ENCODE assay signal across 18 cellular contexts in the genomic region with DNA sequence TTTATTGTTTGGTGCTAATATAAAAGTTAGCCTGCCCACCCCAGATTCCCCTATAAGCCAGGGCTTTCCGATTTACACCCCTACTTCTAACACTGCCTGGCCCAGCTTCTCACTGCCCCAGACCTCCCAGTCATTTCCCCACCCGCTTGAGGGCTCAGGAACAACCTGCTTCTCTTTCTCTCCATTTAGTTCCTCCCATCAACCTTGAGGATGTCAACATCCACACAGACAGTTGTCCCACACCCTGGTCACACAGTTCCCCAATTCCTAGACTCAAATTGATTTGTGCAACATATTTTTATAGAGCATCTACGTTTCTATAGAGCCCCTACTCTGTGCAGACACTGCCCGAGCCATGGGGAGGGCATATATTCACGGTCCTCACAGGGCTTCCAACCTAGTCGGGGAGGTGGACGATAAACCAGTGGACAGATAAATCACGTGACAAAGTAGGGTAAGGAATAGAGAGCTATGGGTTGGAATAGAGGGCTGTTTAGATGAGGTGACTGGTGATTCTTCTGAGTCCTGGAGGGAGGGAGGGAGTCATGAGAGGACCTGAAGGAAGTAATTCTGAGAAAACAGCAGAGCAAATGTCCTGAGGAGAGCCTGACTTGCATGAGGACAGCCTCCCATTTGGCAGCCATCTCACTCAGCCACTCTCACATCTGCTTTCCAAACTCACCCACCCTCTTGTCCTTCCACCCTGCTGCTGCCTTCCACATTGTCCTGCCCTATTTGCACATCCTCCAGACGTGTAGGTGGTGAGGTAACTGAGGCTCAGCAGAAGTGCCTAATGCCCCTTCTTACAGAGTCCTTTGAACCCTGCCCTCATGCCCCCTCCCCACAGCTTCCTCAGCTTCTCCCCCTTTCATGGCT. TPM values are rescaled to one million over a fixed set of nuclear protein-coding genes. Genes with fewer than 3 reads are reported as not detected.
DNase-seq lines count a peak whose midpoint lies in the region; ATAC-seq, FAIRE-seq and TF ChIP-seq lines count a peak whose summit lies in the region.
"Had no signal": no experiment of that assay in that cellular context is flagged by ENCODE, and none has a peak within 500 bp of the region (broad histone marks: within the 10 kb centered on the region; RNA-seq: fewer than 3 reads in every experiment).

No MANE protein-coding gene starts in this region.

- H2BK5ac ChIP-seq in H1 (ENCODE audit: low read depth, low read length) = no peak overlapping the region

- H3K4ac ChIP-seq in H1 (replicated peaks; ENCODE audit: insufficient read length, low read depth, low read length) = no peak overlapping the region

- TF ChIP-seq RAD21 in HepG2 (CRISPR knock-in tag; IDR thresholded peaks at IDR 0.05) (no peak), H1 (IDR thresholded peaks at IDR 0.05 in 1 of 2, conservative IDR thresholded peaks at IDR 0.05 in 1 of 2; ENCODE audit: low read depth in 2 of 2, low read length in 2 of 2) (no peak)

- CTCF ChIA-PET in HepG2 (lab: Yijun Ruan, JAX; ENCODE audit: low intra/inter-chr PET ratio, low total read pairs) = no interaction called here
- CTCF ChIA-PET in H1 (lab: Charles Lee; ENCODE audit: partially characterized antibody) = interaction anchor here (0.6 to 6.6 kb wide), 8 partner anchors 9 to 326 kb away, joined by 3 to 133 read pairs (median 12); no protein-coding TSS in a partner anchor

- H3K4me2 ChIP-seq in HepG2 (ENCODE audit: low read depth, low read length) (no peak overlapping the region), H1 (ENCODE audit: insufficient read depth in 1 of 2, low read depth in 2 of 2, low read length in 2 of 2) (no peak overlapping the region)
- H3K4me2 ChIP-seq: SK-N-SH had no signal

- TF ChIP-seq EP300 in HepG2 (IDR thresholded peaks at IDR 0.05; ENCODE audit: low read depth in 2 of 2, low read length in 2 of 2) = no peak
- TF ChIP-seq EP300 in HepG2 (CRISPR knock-in tag; IDR thresholded peaks at IDR 0.05; ENCODE audit: borderline replicate concordance) = no peak
- TF ChIP-seq EP300 in H1 (IDR thresholded peaks at IDR 0.05; ENCODE audit: borderline replicate concordance in 1 of 2, low read depth in 2 of 2, low read length in 2 of 2) = no peak

- H4K8ac ChIP-seq in H1 (ENCODE audit: extremely low read depth, insufficient read depth, low read length) = no peak overlapping the region

- H3K27ac ChIP-seq in HepG2 (ENCODE audit: extremely low read length, insufficient read depth, low read length) (no peak overlapping the region), right lobe of liver (no peak overlapping the region), H1 (ENCODE audit: low read depth, low read length) (no peak overlapping the region), heart left ventricle (no peak overlapping the region)

- H3K9ac ChIP-seq in HepG2 (ENCODE audit: insufficient read depth, low read depth, low read length) = no peak overlapping the region
- H3K9ac ChIP-seq in H1 (replicated peaks in 1 of 4; ENCODE audit: extremely low read depth in 1 of 4, low read depth in 3 of 4, low read length in 3 of 4) = no peak overlapping the region
- H3K9ac ChIP-seq: SK-N-SH had no signal

- H4K5ac ChIP-seq in H1 (ENCODE audit: insufficient read length, low read depth, low read length) = peak overlapping the region; percentile 18

- H2AK5ac ChIP-seq in H1 (ENCODE audit: low read depth, low read length) = no peak overlapping the region

- H3K27me3 ChIP-seq in HepG2 (ENCODE audit: control insufficient read depth in 1 of 2, insufficient read depth in 2 of 2, low read length in 2 of 2) = 0 out of 5 replicates have a peak, but pooled peaks cover 0 to 4% of the 10 kb centered on the region in 2 experiments
- H3K27me3 ChIP-seq in right lobe of liver = no peaks in the 10 kb centered on the region
- no peaks in the 10 kb centered on the region for H3K27me3 ChIP-seq in H1 (replicated peaks in 1 of 4; ENCODE audit: control insufficient read depth in 3 of 4, extremely low read depth in 1 of 4, insufficient read depth in 3 of 4, low read length in 3 of 4)
- H3K27me3 ChIP-seq in heart left ventricle = no peaks in the 10 kb centered on the region

- POLR2A ChIA-PET in HepG2 (lab: Yijun Ruan, JAX) (no interaction called here), H1 (lab: Charles Lee; ENCODE audit: partially characterized antibody) (interaction anchor here (0.9 kb wide), 1 partner anchor 43 kb away, joined by 3 read pairs; no protein-coding TSS in a partner anchor)

- TF ChIP-seq CTCF in HepG2 (CRISPR knock-in tag; IDR thresholded peaks at IDR 0.05) (no peak), right lobe of liver (IDR thresholded peaks at IDR 0.05) (no peak), H1 (IDR thresholded peaks at IDR 0.05; ENCODE audit: control extremely low read depth in 1 of 3, insufficient read depth in 1 of 3, low read depth in 1 of 3, low read length in 3 of 3) (no peak), heart left ventricle (IDR thresholded peaks at IDR 0.05) (no peak)

- H2AFZ ChIP-seq in HepG2 (ENCODE audit: low read length) (no peak overlapping the region), H1 (ENCODE audit: low read length) (no peak overlapping the region)

- no peaks in the 10 kb centered on the region for H3K79me1 ChIP-seq in H1 (ENCODE audit: low read depth, low read length)

- BruUV-seq in HepG2 (replicated peaks; lab: Mats Ljungman, UMichigan) = no TSS peak

- H3K4me1 ChIP-seq in HepG2 (ENCODE audit: insufficient read depth, low read length) = peaks cover 18% of the 10 kb centered on the region
- no peaks in the 10 kb centered on the region for H3K4me1 ChIP-seq in right lobe of liver
- peaks cover 0 to 3% (median 0%) of the 10 kb centered on the region in 4 experiments; a peak in 3 of 7 replicates for H3K4me1 ChIP-seq in H1 (replicated peaks in 1 of 4; ENCODE audit: control insufficient read depth in 3 of 4, insufficient read depth in 4 of 4, low read length in 3 of 4)
- peaks cover 7 to 41% (median 25%) of the 10 kb centered on the region in 12 donors for H3K4me1 ChIP-seq in heart left ventricle

- no peak overlapping the region for H3K4me3 ChIP-seq in HepG2 (replicated peaks in 1 of 3; ENCODE audit: insufficient read depth in 1 of 3, low read depth in 2 of 3, low read length in 3 of 3)
- no peak overlapping the region for H3K4me3 ChIP-seq in right lobe of liver
- no peak overlapping the region for H3K4me3 ChIP-seq in H1 (ENCODE audit: extremely low read depth in 1 of 4, insufficient read depth in 2 of 4, low read depth in 3 of 4, low read length in 4 of 4)
- no peak overlapping the region for H3K4me3 ChIP-seq in heart left ventricle

- no peaks in the 10 kb centered on the region for H3K9me3 ChIP-seq in HepG2 (ENCODE audit: low read length)
- no peaks in the 10 kb centered on the region for H3K9me3 ChIP-seq in right lobe of liver
- no peaks in the 10 kb centered on the region for H3K9me3 ChIP-seq in H1 (ENCODE audit: insufficient read depth in 2 of 2, low read depth in 1 of 2, low read length in 1 of 2)
- peaks cover 0 to 1% (median 0%) of the 10 kb centered on the region in 12 donors for H3K9me3 ChIP-seq in heart left ventricle
- H3K9me3 ChIP-seq: SK-N-SH had no signal

- H3K36me3 ChIP-seq in HepG2 (replicated peaks in 1 of 2; ENCODE audit: control insufficient read depth in 1 of 2, insufficient read depth in 2 of 2, low read length in 2 of 2) = no peaks in the 10 kb centered on the region
- H3K36me3 ChIP-seq in right lobe of liver = no peaks in the 10 kb centered on the region
- no peaks in the 10 kb centered on the region for H3K36me3 ChIP-seq in H1 (ENCODE audit: control insufficient read depth in 2 of 4, insufficient read depth in 4 of 4, low read length in 3 of 4)
- H3K36me3 ChIP-seq in heart left ventricle = no peaks in the 10 kb centered on the region

- H2BK12ac ChIP-seq in H1 (ENCODE audit: low read depth, low read length) = no peak overlapping the region

- TF ChIP-seq POLR2A in HepG2 (IDR thresholded peaks at IDR 0.05; ENCODE audit: insufficient read depth in 1 of 2, low read depth in 2 of 2, low read length in 2 of 2) = no peak
- TF ChIP-seq POLR2A in right lobe of liver (IDR thresholded peaks at IDR 0.05) = no peak
- TF ChIP-seq POLR2A in H1 (IDR thresholded peaks at IDR 0.05; ENCODE audit: control extremely low read depth in 1 of 2, low read depth in 2 of 2, low read length in 2 of 2) = no peak
- no peak for TF ChIP-seq POLR2A in heart left ventricle (IDR thresholded peaks at IDR 0.05)

- no peak overlapping the region for H3K56ac ChIP-seq in H1 (replicated peaks; ENCODE audit: insufficient read length, low read depth, low read length)

- no peak overlapping the region for H2BK15ac ChIP-seq in H1 (ENCODE audit: low read length)

- intact Hi-C loops in HepG2 (cut with micrococcal nuclease; ENCODE audit: unreplicated experiment) = no loop called here
- intact Hi-C loops in right lobe of liver (cut with DNase I) = no loop called here
- intact Hi-C loops in heart left ventricle (cut with DNase I) = no loop called here

- no peak for FAIRE-seq in HepG2 (lab: Jason Lieb, UNC)
- FAIRE-seq in H1 (lab: Jason Lieb, UNC) = no peak
- FAIRE-seq in GM19239 (lab: Jason Lieb, UNC) = no peak

- H3K18ac ChIP-seq in H1 (ENCODE audit: extremely low read depth, low read length) = no peak overlapping the region

- H3K14ac ChIP-seq in H1 (ENCODE audit: insufficient read length) = no peak overlapping the region

- in situ Hi-C loops in HepG2 (cut with HindIII; ENCODE audit: extremely low pct_ligation_motif_present, low pct_unique_long_range_greater_than_20kb) = no loop called here

- no peak overlapping the region for H3K23ac ChIP-seq in H1 (ENCODE audit: insufficient read length)

- DNase-seq in HepG2 (ENCODE audit: low spot score) = no peak
- DNase-seq in right lobe of liver = no peak
- peak; percentile 78 for DNase-seq in NOMO-1 treated with dmso at 0.1 percent for 144 hours (lab: John Stamatoyannopoulos, UW; ENCODE audit: unreplicated experiment)
- no peak for DNase-seq in H1 (ENCODE audit: low read depth in 1 of 2, low spot score in 2 of 2)
- no peak for DNase-seq in anterior cingulate cortex (lab: John Stamatoyannopoulos, UW)
- DNase-seq in GM19239 (ENCODE audit: insufficient read length, low spot score) = no peak
- no peak for DNase-seq in heart left ventricle
- DNase-seq: 8988T, C1 segment of cervical spinal cord, COR-L47, H9, NCI-H1048, NCI-H146, NCI-H345, NCI-H526 treated with DMSO at 0.1 percent for 48 hours, SK-N-SH, T-helper 2 cell had no signal

- H4K20me1 ChIP-seq in HepG2 (ENCODE audit: insufficient read depth, low read length) = no peaks in the 10 kb centered on the region
- no peaks in the 10 kb centered on the region for H4K20me1 ChIP-seq in H1 (replicated peaks in 1 of 2; ENCODE audit: control insufficient read depth in 1 of 2, insufficient read depth in 2 of 2, low read length in 2 of 2)

- no peaks in the 10 kb centered on the region for H3K23me2 ChIP-seq in H1 (ENCODE audit: low read depth, low read length)

- H2BK120ac ChIP-seq in H1 (replicated peaks; ENCODE audit: low read depth, low read length) = no peak overlapping the region

- H2BK20ac ChIP-seq in H1 (ENCODE audit: low read length) = no peak overlapping the region

- no peak overlapping the region for H4K91ac ChIP-seq in H1 (replicated peaks; ENCODE audit: insufficient read length, low read length)

- ATAC-seq in HepG2 (no peak), right lobe of liver (no peak), HG03095 (IDR thresholded peaks at IDR 0.05; ENCODE audit: unreplicated experiment) (no peak), heart left ventricle (no peak)

- WGBS in HepG2 (ENCODE audit: low lambda C conversion rate) = 34% methylated on average over 8 of the region's 9 CpGs
- 64% methylated on average over 8 of the region's 9 CpGs for WGBS in right lobe of liver (ENCODE audit: insufficient coverage, low coverage, low lambda C conversion rate, missing lambda C conversion rate)
- WGBS in H1 (ENCODE audit: extremely low coverage in 1 of 2, insufficient coverage in 1 of 2, insufficient read length in 1 of 2, insufficient replicate concordance in 2 of 2, low coverage in 1 of 2, low lambda C conversion rate in 2 of 2, missing lambda C conversion rate in 1 of 2), 2 experiments = 79% methylated on average over 9 of the region's 9 CpGs; no CpG with 5 or more reads in 1 of the 2 experiments
- 71 to 89% (median 82%) methylated on average over 9 of the region's 9 CpGs for WGBS in heart left ventricle, 4 donors

- H3K79me2 ChIP-seq in HepG2 (ENCODE audit: insufficient read depth, low read length) = no peaks in the 10 kb centered on the region
- no peaks in the 10 kb centered on the region for H3K79me2 ChIP-seq in H1 (ENCODE audit: control insufficient read depth in 1 of 2, insufficient read depth in 2 of 2, low read length in 2 of 2)

RNA-seq across cellular contexts. Expression of gene GABRR2, which starts 6.3 kb away (rescaled TPM):
- not detected in 2 replicates for total RNA-seq in HepG2 (2016; rRNA removed; fragmentation: Illumina TruSeq; extraction: Trizol)
- total RNA-seq in HepG2 (2016; cell fraction: cytosol; rRNA removed; fragmentation: Illumina TruSeq; extraction: Trizol; ENCODE audit: low read depth) = not detected in 2 replicates
- not detected in 2 replicates for total RNA-seq in HepG2 (2016; cell fraction: insoluble cytoplasmic fraction; rRNA removed; fragmentation: Illumina TruSeq; extraction: Trizol)
- total RNA-seq in HepG2 (2016; cell fraction: membrane; rRNA removed; fragmentation: Illumina TruSeq; extraction: Trizol) = not detected in 2 replicates
- total RNA-seq in HepG2 (2016; cell fraction: nucleus; rRNA removed; fragmentation: Illumina TruSeq; extraction: Trizol) = not detected in 2 replicates
- 0.13 and 0.24 TPM in 2 replicates for polyA plus RNA-seq in HepG2 (2011; rRNA removed)
- 0.04 TPM in 1 of 2 replicates, not detected in the other for polyA plus RNA-seq in HepG2 (2011; cell fraction: cytosol; rRNA removed)
- 0.80 and 0.81 TPM in 2 replicates for polyA plus RNA-seq in HepG2 (2011; cell fraction: nucleus; rRNA removed)
- 0.20 TPM in 1 of 2 replicates, not detected in the other for polyA plus RNA-seq in HepG2 (2012)
- polyA plus RNA-seq in HepG2 (2016; cell fraction: cytosol; fragmentation: Illumina TruSeq; extraction: Trizol; ENCODE audit: low read depth) = not detected in 2 replicates
- not detected in 2 replicates for polyA plus RNA-seq in HepG2 (2016; cell fraction: insoluble cytoplasmic fraction; fragmentation: Illumina TruSeq; extraction: Trizol; ENCODE audit: low read depth)
- not detected in 2 replicates for polyA plus RNA-seq in HepG2 (2016; cell fraction: membrane; fragmentation: Illumina TruSeq; extraction: Trizol; ENCODE audit: low read depth)
- not detected in 2 replicates for polyA plus RNA-seq in HepG2 (2016; cell fraction: nucleus; fragmentation: Illumina TruSeq; extraction: Trizol; ENCODE audit: insufficient read depth, low read depth)
- 0.56 TPM in 1 of 2 replicates, not detected in the other for polyA minus RNA-seq in HepG2 (2011; rRNA and poly(A)+ RNA removed; ENCODE audit: low replicate concordance)
- not detected in 2 replicates for polyA minus RNA-seq in HepG2 (2011; cell fraction: cytosol; rRNA and poly(A)+ RNA removed)
- 0.37 TPM in 1 of 2 replicates, not detected in the other for polyA minus RNA-seq in HepG2 (2011; cell fraction: nucleus; rRNA and poly(A)+ RNA removed)
- total RNA-seq in right lobe of liver = 1 to 10 TPM in 1 of 6 experiments, under 1 TPM in 5; 0.20 to 1.2 (median 0.56) TPM
- not detected in 2 replicates for total RNA-seq in H1 (2021; fragmentation: NEBNext Ultra II Directional; extraction: Animal tissue kit (Norgen Biotek cat#: 25700))
- 0.09 TPM in 1 of 2 replicates, not detected in the other for polyA plus RNA-seq in H1 (2011; rRNA removed)
- not detected for polyA plus RNA-seq in H1 (2011; cell fraction: cytosol; rRNA removed)
- polyA plus RNA-seq in H1 (2011; cell fraction: nucleus; rRNA removed) = 0.14 TPM
- polyA plus RNA-seq in H1 (2012, experiment 1 of 2) = not detected in 4 replicates
- not detected for polyA plus RNA-seq in H1 (2012, experiment 2 of 2)
- polyA plus RNA-seq in H1 (2013, experiment 1 of 2) = 0.04 TPM
- not detected for polyA plus RNA-seq in H1 (2013, experiment 2 of 2)
- not detected in 2 replicates for polyA minus RNA-seq in H1 (2011; rRNA and poly(A)+ RNA removed)
- polyA minus RNA-seq in H1 (2011; cell fraction: cytosol; rRNA and poly(A)+ RNA removed) = not detected
- 0.40 TPM for polyA minus RNA-seq in H1 (2011; cell fraction: nucleus; rRNA and poly(A)+ RNA removed)
- 1 to 10 TPM in 1 of 9 donors, under 1 TPM in 8; 0.20 to 1.1 (median 0.31) TPM for total RNA-seq in heart left ventricle
- polyA plus RNA-seq in heart left ventricle = under 1 TPM; 0.30 to 0.46 TPM
- total RNA-seq: H9 had no signal

RNA-seq across cellular contexts. Expression of gene UBE2J1, which starts 43.8 kb away (rescaled TPM):
- total RNA-seq in HepG2 (2016; rRNA removed; fragmentation: Illumina TruSeq; extraction: Trizol) (19.3 and 29.5 TPM in 2 replicates), right lobe of liver (10 to 100 TPM; 14.9 to 22.3 (median 19.7) TPM), heart left ventricle (10 to 100 TPM in 8 of 9 donors, 1 to 10 TPM in 1; 9.8 to 28.2 (median 15.2) TPM)
- total RNA-seq in HepG2 (2016; cell fraction: cytosol; rRNA removed; fragmentation: Illumina TruSeq; extraction: Trizol; ENCODE audit: low read depth) = 13.5 and 15.0 TPM in 2 replicates
- 20.1 and 28.2 TPM in 2 replicates for total RNA-seq in HepG2 (2016; cell fraction: insoluble cytoplasmic fraction; rRNA removed; fragmentation: Illumina TruSeq; extraction: Trizol)
- 34.9 and 36.8 TPM in 2 replicates for total RNA-seq in HepG2 (2016; cell fraction: membrane; rRNA removed; fragmentation: Illumina TruSeq; extraction: Trizol)
- 10.8 and 11.8 TPM in 2 replicates for total RNA-seq in HepG2 (2016; cell fraction: nucleus; rRNA removed; fragmentation: Illumina TruSeq; extraction: Trizol)
- polyA plus RNA-seq in HepG2 (2011; rRNA removed) (18.6 and 24.6 TPM in 2 replicates), H1 (2011; rRNA removed) (4.5 and 8.5 TPM in 2 replicates), heart left ventricle (10 to 100 TPM in 1 of 2 donors, 1 to 10 TPM in 1; 8.9 to 18.1 TPM)
- polyA plus RNA-seq in HepG2 (2011; cell fraction: cytosol; rRNA removed) = 12.1 and 17.5 TPM in 2 replicates
- 5.8 and 6.6 TPM in 2 replicates for polyA plus RNA-seq in HepG2 (2011; cell fraction: nucleus; rRNA removed)
- polyA plus RNA-seq in HepG2 (2012) = 15.8 and 17.0 TPM in 2 replicates
- polyA plus RNA-seq in HepG2 (2016; cell fraction: cytosol; fragmentation: Illumina TruSeq; extraction: Trizol; ENCODE audit: low read depth) = 26.2 and 31.5 TPM in 2 replicates
- polyA plus RNA-seq in HepG2 (2016; cell fraction: insoluble cytoplasmic fraction; fragmentation: Illumina TruSeq; extraction: Trizol; ENCODE audit: low read depth) = 52.7 and 53.8 TPM in 2 replicates
- 47.6 and 48.7 TPM in 2 replicates for polyA plus RNA-seq in HepG2 (2016; cell fraction: membrane; fragmentation: Illumina TruSeq; extraction: Trizol; ENCODE audit: low read depth)
- polyA plus RNA-seq in HepG2 (2016; cell fraction: nucleus; fragmentation: Illumina TruSeq; extraction: Trizol; ENCODE audit: insufficient read depth, low read depth) = 22.0 and 22.5 TPM in 2 replicates
- polyA minus RNA-seq in HepG2 (2011; rRNA and poly(A)+ RNA removed; ENCODE audit: low replicate concordance) = 10.0 and 15.8 TPM in 2 replicates
- polyA minus RNA-seq in HepG2 (2011; cell fraction: cytosol; rRNA and poly(A)+ RNA removed) = 13.7 and 13.9 TPM in 2 replicates
- polyA minus RNA-seq in HepG2 (2011; cell fraction: nucleus; rRNA and poly(A)+ RNA removed) = 18.8 and 20.0 TPM in 2 replicates
- total RNA-seq in H1 (2021; fragmentation: NEBNext Ultra II Directional; extraction: Animal tissue kit (Norgen Biotek cat#: 25700)) = 13.4 and 15.2 TPM in 2 replicates
- 8.4 TPM for polyA plus RNA-seq in H1 (2011; cell fraction: cytosol; rRNA removed)
- 4.2 TPM for polyA plus RNA-seq in H1 (2011; cell fraction: nucleus; rRNA removed)
- polyA plus RNA-seq in H1 (2012, experiment 1 of 2) = 6.2 to 7.9 TPM (median 7.8 TPM) in 4 replicates
- polyA plus RNA-seq in H1 (2012, experiment 2 of 2) = 2.9 TPM
- polyA plus RNA-seq in H1 (2013, experiment 1 of 2) = 13.5 TPM
- 12.9 TPM for polyA plus RNA-seq in H1 (2013, experiment 2 of 2)
- 7.7 and 13.3 TPM in 2 replicates for polyA minus RNA-seq in H1 (2011; rRNA and poly(A)+ RNA removed)
- polyA minus RNA-seq in H1 (2011; cell fraction: cytosol; rRNA and poly(A)+ RNA removed) = 4.8 TPM
- polyA minus RNA-seq in H1 (2011; cell fraction: nucleus; rRNA and poly(A)+ RNA removed) = 7.2 TPM
